Comparison of ENCODE assay signal across 8 cellular contexts in genomic region chr14:28766505-28767238, GRCh38. TPM values are rescaled to one million over a fixed set of nuclear protein-coding genes. Genes with fewer than 3 reads are reported as not detected.
A peak's percentile ranks its signal among the peaks of the same experiment; 100 is the strongest.
DNase-seq lines count a peak whose midpoint lies in the region; ATAC-seq lines count a peak whose summit lies in the region.

FOXG1 (plus strand) TSS chr14:28766787; CDS start chr14:28767280, 493 bp downstream.

- H3K4me1 ChIP-seq in adipocyte (ENCODE audit: control insufficient read depth, insufficient read depth, low read length): no peaks in the 10 kb centered on the region

- peaks cover 79% of the 10 kb centered on the region for H3K27me3 ChIP-seq in adipocyte (replicated peaks; ENCODE audit: control insufficient read depth, insufficient read depth, low read length)

- H3K9ac ChIP-seq in adipocyte (ENCODE audit: low read length): no peak within 1 kb of the TSS

- H3K9me3 ChIP-seq in adipocyte (ENCODE audit: control insufficient read depth, low read length): peaks cover 12% of the 10 kb centered on the region

- ATAC-seq in GM18868 (IDR thresholded peaks at IDR 0.05; ENCODE audit: unreplicated experiment): peak; percentile 73
- no peak for ATAC-seq in HG02763 (IDR thresholded peaks at IDR 0.05; ENCODE audit: unreplicated experiment)

- peak; percentile 95 to 97 (median 97) for DNase-seq in NCI-H1417 (lab: John Stamatoyannopoulos, UW)
- no peak for DNase-seq in adipocyte (ENCODE audit: low read depth)
- DNase-seq in lung microvascular endothelial cell (ENCODE audit: low read depth in 2 of 2): peak; percentile 26 to 45
- DNase-seq in 8988T: no peak
- DNase-seq in middle frontal gyrus (ENCODE audit: extremely low spot score, low spot score): no peak
- no peak for DNase-seq in SIG-M5 treated with dmso at 0.1 percent for 504 hours (lab: John Stamatoyannopoulos, UW; ENCODE audit: unreplicated experiment)

- no peaks in the 10 kb centered on the region for H3K36me3 ChIP-seq in adipocyte (ENCODE audit: control insufficient read depth, insufficient read depth, low read length, severe bottlenecking)

- H3K4me3 ChIP-seq in adipocyte (ENCODE audit: low read length): peak within 1 kb of the TSS; percentile 68

RNA-seq across cellular contexts. Expression of gene FOXG1, which starts in this region (rescaled TPM):
- total RNA-seq in lung microvascular endothelial cell: not detected in 2 replicates

Comparison
In these comparisons a context has a peak if more than half of its experiments do, and no peak if none do; other contexts are left out.
1. Peak in DNase-seq in lung microvascular endothelial cell; RNA of the gene not detected or under 1 TPM.
2. DNase-seq: peak in NCI-H1417 (3 of 3); none in adipocyte (single experiment), 8988T (single experiment), middle frontal gyrus (single experiment) and SIG-M5 treated with dmso at 0.1 percent for 504 hours (single experiment).